Comparison of ENCODE assay signal across 1 cellular context in the genomic region with DNA sequence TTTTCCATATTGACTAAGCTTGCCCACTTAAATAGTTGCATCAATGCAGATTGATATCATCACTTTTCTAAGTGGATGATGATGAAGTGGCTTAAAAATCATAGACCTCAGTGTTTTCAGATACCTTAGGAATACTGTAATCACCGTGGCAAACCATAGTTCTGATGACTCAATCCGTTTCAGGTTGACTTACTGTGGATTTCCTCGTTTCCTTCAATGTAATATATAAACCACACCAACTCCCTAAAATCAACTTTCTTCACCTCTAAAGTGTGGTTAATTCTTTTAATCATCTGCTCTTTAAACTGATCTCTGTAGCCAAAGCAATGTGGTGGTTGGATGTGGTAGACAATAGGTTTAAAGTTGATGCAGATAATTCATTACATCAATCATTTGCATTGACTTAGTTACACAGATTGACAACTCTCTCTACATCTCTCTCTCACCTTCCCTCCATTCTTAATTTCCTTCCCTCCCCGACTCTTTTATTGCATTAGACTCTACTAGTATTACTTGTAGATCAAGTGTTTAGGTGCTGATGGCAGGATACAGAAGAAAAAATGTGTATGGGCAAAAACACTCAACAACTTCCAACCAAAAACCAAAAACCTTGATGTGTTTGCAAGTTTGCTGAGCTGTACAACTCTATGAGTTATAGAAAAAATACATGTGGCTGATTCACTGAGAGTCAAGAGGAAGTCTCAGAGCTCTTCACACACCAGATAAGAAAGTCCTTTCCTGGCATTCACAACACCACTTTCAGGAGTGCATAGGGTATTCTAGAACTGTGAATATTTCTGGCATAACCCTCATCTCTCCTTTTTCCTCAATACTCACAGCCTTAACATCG.
TF ChIP-seq lines count a peak whose summit lies in the region.

No MANE protein-coding gene starts in this region.

TF ChIP-seq in GM12878, 131 proteins besides CTCF, POLR2A, EP300 and RAD21 (continued from another document):
- TF ChIP-seq ZBTB4 (CRISPR knock-in tag; IDR thresholded peaks at IDR 0.05) = no peak
- no peak for TF ChIP-seq NFYA (IDR thresholded peaks at IDR 0.05; ENCODE audit: borderline replicate concordance, low read depth, low read length)
- TF ChIP-seq EED (IDR thresholded peaks at IDR 0.05; ENCODE audit: low read depth) = no peak
- 0 out of 2 replicates have a peak, but pooled peaks have one; percentile 12 for TF ChIP-seq MTA2 (IDR thresholded peaks at IDR 0.05; ENCODE audit: low read depth)
- no peak for TF ChIP-seq SPI1 (IDR thresholded peaks at IDR 0.05; ENCODE audit: borderline replicate concordance, insufficient read depth, low read depth, low read length)
- TF ChIP-seq RUNX3 (IDR thresholded peaks at IDR 0.05; ENCODE audit: low read length) = peak; percentile 48; the same call in 1 of the 2 replicates
- TF ChIP-seq RBBP5 (conservative IDR thresholded peaks at IDR 0.05) = no peak
- no peak for TF ChIP-seq MLLT1 (IDR thresholded peaks at IDR 0.05)
- TF ChIP-seq SMC3 (IDR thresholded peaks at IDR 0.05; ENCODE audit: borderline replicate concordance, low read length) = no peak
